20 cellular contexts compared by ENCODE assay signal in genomic region chr7:50336909-50337703, GRCh38. TPM values are rescaled to one million over a fixed set of nuclear protein-coding genes. Genes with fewer than 3 reads are reported as not detected.
A peak's percentile ranks its signal among the peaks of the same experiment; 100 is the strongest.
DNase-seq lines count a peak whose midpoint lies in the region; ATAC-seq, FAIRE-seq and TF ChIP-seq lines count a peak whose summit lies in the region.
"Had no signal": no experiment of that assay in that cellular context is flagged by ENCODE, and none has a peak within 500 bp of the region (broad histone marks: within the 10 kb centered on the region; RNA-seq: fewer than 3 reads in every experiment).

No MANE protein-coding gene starts in this region.

- peaks cover 0 to 63% (median 22%) of the 10 kb centered on the region in 11 experiments; a peak in 14 of 22 replicates for H3K36me3 ChIP-seq in BLaER1 treated with 17β-estradiol and CSF1 and Interleukin-3, amounts not matched to agents 10 nM and 100 nM
- no peaks in the 10 kb centered on the region for H3K36me3 ChIP-seq in naive thymus-derived CD4-positive, alpha-beta T cell (ENCODE audit: control insufficient read depth in 2 of 3, insufficient read depth in 3 of 3, low read length in 3 of 3)
- no peaks in the 10 kb centered on the region for H3K36me3 ChIP-seq in hepatocyte (replicated peaks; ENCODE audit: insufficient read depth, low read depth)
- H3K36me3 ChIP-seq: gastrocnemius medialis, upper lobe of left lung had no signal

- WGBS in hepatocyte (ENCODE audit: low lambda C conversion rate, missing lambda C conversion rate): 95% methylated on average over 15 of the region's 15 CpGs

- H2AFZ ChIP-seq in hepatocyte: no peak overlapping the region
- H2AFZ ChIP-seq: GM23248 had no signal

- H3K9me3 Mint-ChIP-seq in naive thymus-derived CD4-positive, alpha-beta T cell: peaks cover 0 to 3% (median 0%) of the 10 kb centered on the region in 11 donors
- no peaks in the 10 kb centered on the region for H3K9me3 Mint-ChIP-seq in chondrocyte (ENCODE audit: low read depth)
- H3K9me3 Mint-ChIP-seq: neural crest cell had no signal

- TF ChIP-seq CTCF in chondrocyte (IDR thresholded peaks at IDR 0.05): no peak
- no peak for TF ChIP-seq CTCF in hepatocyte (IDR thresholded peaks at IDR 0.05; ENCODE audit: poor library complexity)

- peaks cover 99 to 100% (median 100%) of the 10 kb centered on the region in 10 experiments for H3K4me1 ChIP-seq in BLaER1 treated with 17β-estradiol and CSF1 and Interleukin-3, amounts not matched to agents 10 nM and 100 nM
- H3K4me1 ChIP-seq in naive thymus-derived CD4-positive, alpha-beta T cell (ENCODE audit: control insufficient read depth in 2 of 2, insufficient read depth in 2 of 2, low read length in 2 of 2): peaks cover 97 to 98% of the 10 kb centered on the region in 2 donors
- H3K4me1 ChIP-seq in hepatocyte (ENCODE audit: insufficient read depth): no peaks in the 10 kb centered on the region
- H3K4me1 ChIP-seq: gastrocnemius medialis had no signal

- H3K36me3 Mint-ChIP-seq in naive thymus-derived CD4-positive, alpha-beta T cell: peaks cover 5 to 37% (median 12%) of the 10 kb centered on the region in 5 donors
- H3K36me3 Mint-ChIP-seq in chondrocyte (ENCODE audit: low read depth): no peaks in the 10 kb centered on the region

- H3K27me3 Mint-ChIP-seq in naive thymus-derived CD4-positive, alpha-beta T cell: no peaks in the 10 kb centered on the region
- peaks cover 6% of the 10 kb centered on the region for H3K27me3 Mint-ChIP-seq in chondrocyte (ENCODE audit: low read depth)

- no peak for FAIRE-seq in GM12891 (lab: Jason Lieb, UNC)
- FAIRE-seq: endothelial cell of umbilical vein, TTC549 had no signal

- H3K79me2 ChIP-seq in hepatocyte: no peaks in the 10 kb centered on the region

- H3K4me3 ChIP-seq in BLaER1 treated with 17β-estradiol and CSF1 and Interleukin-3, amounts not matched to agents 10 nM and 100 nM: peak overlapping the region in 3 of 10 experiments; percentile 8 to 40 (median 30); a peak in 5 of 20 replicates
- peak overlapping the region; percentile 28 for H3K4me3 ChIP-seq in naive thymus-derived CD4-positive, alpha-beta T cell (ENCODE audit: low read length)
- H3K4me3 ChIP-seq in hepatocyte: no peak overlapping the region
- H3K4me3 ChIP-seq: gastrocnemius medialis, GM23248, upper lobe of left lung had no signal

- no peak for DNase-seq in GM12891 (ENCODE audit: insufficient read length, low spot score)
- peak; percentile 36 for DNase-seq in activated CD8-positive, alpha-beta memory T cell treated with anti-CD3 and anti-CD28 coated beads, Interleukin-2, amount 50 U/mL, for 4 hours
- DNase-seq in naive thymus-derived CD4-positive, alpha-beta T cell: peak in 2 of 9 donors; percentile 28 to 66
- no peak for DNase-seq in amygdala (lab: John Stamatoyannopoulos, UW)
- no peak for DNase-seq in chondrocyte (ENCODE audit: low spot score)
- no peak for DNase-seq in hepatocyte (ENCODE audit: low spot score)
- DNase-seq: DMS79; gastrocnemius medialis; GM23248; left ventricle myocardium superior; NCI-H1105 treated with DMSO at 0.1 percent for 48 hours; SK-N-SH; stimulated activated CD4-positive, alpha-beta T cell treated with anti-CD3 and anti-CD28 coated beads, Interleukin-2, amount 100 ng/mL, for 24 hours; upper lobe of left lung had no signal

- peak overlapping the region in 2 of 10 donors; percentile 69 to 90 for H3K4me3 Mint-ChIP-seq in naive thymus-derived CD4-positive, alpha-beta T cell
- H3K4me3 Mint-ChIP-seq in chondrocyte (ENCODE audit: unreplicated experiment): no peak overlapping the region
- H3K4me3 Mint-ChIP-seq: neural crest cell had no signal

- H3K9me2 ChIP-seq in hepatocyte (replicated peaks; ENCODE audit: insufficient read depth): no peaks in the 10 kb centered on the region
- H3K9me2 ChIP-seq: SK-N-SH had no signal

- POLR2A ChIA-PET in naive thymus-derived CD4-positive, alpha-beta T cell (lab: Charles Lee): interaction anchor here (0.8 to 43.0 kb wide), 8 partner anchors 25 to 194 kb away, joined by 3 to 2368 read pairs (median 9); partner anchors contain the start of gene IKZF1

- TF ChIP-seq POLR2A in GM12891 (IDR thresholded peaks at IDR 0.05; ENCODE audit: low read depth, low read length): no peak

- intact Hi-C loops in naive thymus-derived CD4-positive, alpha-beta T cell (cut with micrococcal nuclease): no loop called here

- no peaks in the 10 kb centered on the region for H3K9me3 ChIP-seq in BLaER1 treated with 17β-estradiol and CSF1 and Interleukin-3, amounts not matched to agents 10 nM and 100 nM (replicated peaks in 1 of 11)
- H3K9me3 ChIP-seq in naive thymus-derived CD4-positive, alpha-beta T cell (ENCODE audit: control insufficient read depth in 2 of 3, low read length in 3 of 3): no peaks in the 10 kb centered on the region
- no peaks in the 10 kb centered on the region for H3K9me3 ChIP-seq in hepatocyte (ENCODE audit: low read depth)
- H3K9me3 ChIP-seq: gastrocnemius medialis, SK-N-SH, upper lobe of left lung had no signal

- CTCF ChIA-PET in naive thymus-derived CD4-positive, alpha-beta T cell (lab: Charles Lee): interaction anchor here (0.7 to 1.6 kb wide), 9 partner anchors 10 to 130 kb away, joined by 3 to 7 read pairs (median 4); no protein-coding TSS in a partner anchor

- no peak overlapping the region for H3K27ac Mint-ChIP-seq in naive thymus-derived CD4-positive, alpha-beta T cell
- no peak overlapping the region for H3K27ac Mint-ChIP-seq in chondrocyte (ENCODE audit: unreplicated experiment)

- peak overlapping the region in 10 of 11 experiments; percentile 43 to 79 (median 68); a peak in 20 of 22 replicates for H3K27ac ChIP-seq in BLaER1 treated with 17β-estradiol and CSF1 and Interleukin-3, amounts not matched to agents 10 nM and 100 nM
- peak overlapping the region; percentile 93 for H3K27ac ChIP-seq in naive thymus-derived CD4-positive, alpha-beta T cell (ENCODE audit: low read depth, low read length)
- no peak overlapping the region for H3K27ac ChIP-seq in hepatocyte
- H3K27ac ChIP-seq: gastrocnemius medialis, GM23248 had no signal

- peak; percentile 38 for ATAC-seq in naive thymus-derived CD4-positive, alpha-beta T cell
- no peak for ATAC-seq in HG03521 (IDR thresholded peaks at IDR 0.05; ENCODE audit: unreplicated experiment)
- ATAC-seq: gastrocnemius medialis had no signal

- H3K9ac ChIP-seq in BLaER1 treated with 17β-estradiol and CSF1 and Interleukin-3, amounts not matched to agents 10 nM and 100 nM: peak overlapping the region; percentile 5 to 75 (median 31); a peak in 16 of 22 replicates
- H3K9ac ChIP-seq: GM23248, SK-N-SH had no signal

- peaks cover 0 to 100% (median 82%) of the 10 kb centered on the region in 11 experiments; a peak in 17 of 22 replicates for H4K20me1 ChIP-seq in BLaER1 treated with 17β-estradiol and CSF1 and Interleukin-3, amounts not matched to agents 10 nM and 100 nM
- no peaks in the 10 kb centered on the region for H4K20me1 ChIP-seq in hepatocyte (ENCODE audit: insufficient read depth, poor library complexity, severe bottlenecking)

- peak overlapping the region; percentile 67 to 96 (median 90) for H3K4me2 ChIP-seq in BLaER1 treated with 17β-estradiol and CSF1 and Interleukin-3, amounts not matched to agents 10 nM and 100 nM
- no peak overlapping the region for H3K4me2 ChIP-seq in hepatocyte
- H3K4me2 ChIP-seq: SK-N-SH had no signal

- H3K4me1 Mint-ChIP-seq in naive thymus-derived CD4-positive, alpha-beta T cell: peaks cover 0 to 68% (median 16%) of the 10 kb centered on the region in 7 donors
- no peaks in the 10 kb centered on the region for H3K4me1 Mint-ChIP-seq in chondrocyte (ENCODE audit: low read depth)

- H3K27me3 ChIP-seq in BLaER1 treated with 17β-estradiol and CSF1 and Interleukin-3, amounts not matched to agents 10 nM and 100 nM: no peaks in the 10 kb centered on the region
- H3K27me3 ChIP-seq in naive thymus-derived CD4-positive, alpha-beta T cell (ENCODE audit: control insufficient read depth in 2 of 2, insufficient read depth in 2 of 2, low read length in 2 of 2): no peaks in the 10 kb centered on the region
- peaks cover 10% of the 10 kb centered on the region for H3K27me3 ChIP-seq in hepatocyte
- H3K27me3 ChIP-seq: gastrocnemius medialis, upper lobe of left lung had no signal

TF ChIP-seq in GM12891, 5 proteins besides CTCF, POLR2A, EP300 and RAD21:
- 0 out of 2 replicates have a peak, but pooled peaks have one; percentile 2 for TF ChIP-seq POU2F2 (IDR thresholded peaks at IDR 0.05; ENCODE audit: low read depth, low read length)
- no peak for TF ChIP-seq POLR2AphosphoS5 (IDR thresholded peaks at IDR 0.05; ENCODE audit: low read depth, low read length)

RNA-seq across cellular contexts. Expression of gene IKZF1, which starts 32.6 kb away (rescaled TPM):
- polyA plus RNA-seq in GM12891 (2012; ENCODE audit: low read depth, missing spikeins): 39.6 TPM
- 100 to 1,000 TPM; 388 to 548 (median 463) TPM for total RNA-seq in naive thymus-derived CD4-positive, alpha-beta T cell
- 100 to 1,000 TPM; 258 to 318 TPM for polyA plus RNA-seq in naive thymus-derived CD4-positive, alpha-beta T cell
- not detected in 3 replicates for total RNA-seq in chondrocyte
- 0.16 and 0.47 TPM in 2 replicates for total RNA-seq in hepatocyte
- 0.16 and 0.52 TPM in 2 replicates for polyA plus RNA-seq in hepatocyte
- total RNA-seq: GM23248, renal cortical epithelial cell had no signal
- polyA plus RNA-seq: GM23248, SK-N-SH had no signal

Comparison
In these comparisons a context has a peak if more than half of its experiments do, and no peak if none do; other contexts are left out.
1. RNA of gene IKZF1, which starts 32.6 kb away (total RNA-seq): 388 to 548 TPM in naive thymus-derived CD4-positive, alpha-beta T cell; 0.16 to 0.47 TPM in hepatocyte and not detected in chondrocyte; every median in the first group is over 100 times any median in the second.